ENCODE assay signal across 8 cellular contexts in the genomic region with DNA sequence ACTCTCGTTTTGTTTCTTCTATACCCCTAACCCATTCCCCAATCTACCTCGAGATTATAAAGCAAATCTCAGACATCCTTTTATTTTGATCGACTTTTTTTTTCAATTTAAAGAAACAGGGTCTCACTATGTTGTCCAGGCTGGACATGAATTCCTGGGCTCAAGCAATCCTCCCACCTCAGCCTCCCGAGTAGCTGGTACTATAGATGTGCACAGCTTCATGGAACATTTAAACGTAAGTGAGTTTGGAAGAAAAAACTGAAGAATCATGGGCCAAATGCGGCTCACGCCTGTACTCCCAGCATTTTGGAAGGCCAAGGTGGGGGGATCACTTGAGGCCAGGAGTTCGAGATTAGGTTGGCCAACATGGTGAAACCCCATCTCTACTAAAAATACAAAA.
"Had no signal": no experiment of that assay in that cellular context is flagged by ENCODE, and none has a peak within 500 bp of the region (broad histone marks: within the 10 kb centered on the region; RNA-seq: fewer than 3 reads in every experiment).

No MANE protein-coding gene starts in this region.

- DNase-seq: H9, HCEC 1CT, HFFc6, KG1 had no signal

- H3K27me3 Mint-ChIP-seq: IgD-negative memory B cell had no signal

- H3K4me2 ChIP-seq: GM23338 had no signal

- H3K4me3 ChIP-seq: GM23338 had no signal

- ATAC-seq: GM23338, HepG2 had no signal

- H3K4me3 Mint-ChIP-seq: GM23338, H9, HFFc6, IgD-negative memory B cell had no signal

- H3K9me3 Mint-ChIP-seq: GM23338, H9, HFFc6 had no signal

- H2AFZ ChIP-seq: GM23338 had no signal

- H3K27ac Mint-ChIP-seq: GM23338, H9, HFFc6, IgD-negative memory B cell had no signal

- H3K27ac ChIP-seq: HL-60 had no signal
